In genomic region chr12:43337571-43338497, GRCh38 we compare ENCODE assay signal across 9 cellular contexts.
DNase-seq lines count a peak whose midpoint lies in the region; ATAC-seq, FAIRE-seq and TF ChIP-seq lines count a peak whose summit lies in the region.
"Had no signal": no experiment of that assay in that cellular context is flagged by ENCODE, and none has a peak within 500 bp of the region (broad histone marks: within the 10 kb centered on the region; RNA-seq: fewer than 3 reads in every experiment).

No MANE protein-coding gene starts in this region.

- WGBS in pancreas, 2 donors: 46 to 56% methylated on average over 4 of the region's 4 CpGs

- no peak for FAIRE-seq in pancreas (lab: Jason Lieb, UNC)

- DNase-seq in MV-4-11 (lab: John Stamatoyannopoulos, UW): peak; percentile 42
- no peak for DNase-seq in pancreas
- DNase-seq in occipital lobe (lab: John Stamatoyannopoulos, UW): no peak
- no peak for DNase-seq in anterior cingulate cortex (lab: John Stamatoyannopoulos, UW)
- DNase-seq in stimulated activated CD4-positive, alpha-beta T cell treated with anti-CD3 and anti-CD28 coated beads, Interleukin-4, amount 100 ng/mL, for 4 hours: no peak
- DNase-seq: GOT3 had no signal

- H3K9me3 ChIP-seq in pancreas: no peaks in the 10 kb centered on the region
- H3K9me3 ChIP-seq: right atrium auricular region had no signal

- H3K27me3 ChIP-seq in pancreas: no peaks in the 10 kb centered on the region
- H3K27me3 ChIP-seq: right atrium auricular region had no signal

- intact Hi-C loops in pancreas (cut with DNase I): no loop called here

- no peaks in the 10 kb centered on the region for H3K36me3 ChIP-seq in pancreas
- H3K36me3 ChIP-seq: right atrium auricular region had no signal

- peaks cover 0 to 6% (median 0%) of the 10 kb centered on the region in 3 donors for H3K4me1 ChIP-seq in pancreas

- peak overlapping the region in 1 of 4 donors; percentile 41 for H3K27ac ChIP-seq in pancreas

- no peak for TF ChIP-seq CTCF in pancreas (IDR thresholded peaks at IDR 0.05)

- H3K4me3 ChIP-seq in pancreas: no peak overlapping the region
- H3K4me3 ChIP-seq: right atrium auricular region had no signal

- peak; percentile 59 for ATAC-seq in GM19324 (IDR thresholded peaks at IDR 0.05; ENCODE audit: low FRiP score, unreplicated experiment)
- ATAC-seq in HG02798 (IDR thresholded peaks at IDR 0.05; ENCODE audit: poor library complexity, unreplicated experiment): peak; percentile 61
- peak in 3 of 4 donors; percentile 21 to 42 (median 31) for ATAC-seq in pancreas
